In genomic region chr19:10574462-10574861, GRCh38 we compare ENCODE assay signal across 1 cellular context.
A peak's percentile ranks its signal among the peaks of the same experiment; 100 is the strongest.
TF ChIP-seq lines count a peak whose summit lies in the region.

No MANE protein-coding gene starts in this region.

TF ChIP-seq in HEK293, 187 proteins besides CTCF, POLR2A, EP300 and RAD21:
- peak; percentile 55 for TF ChIP-seq ZNF600 (tag by site-specific recombination; IDR thresholded peaks at IDR 0.05)
- TF ChIP-seq ZNF157 (tag by site-specific recombination; IDR thresholded peaks at IDR 0.05) = no peak
- no peak for TF ChIP-seq ZNF221 (tag by site-specific recombination; IDR thresholded peaks at IDR 0.05; ENCODE audit: borderline replicate concordance)
- no peak for TF ChIP-seq ZNF658 (tag by site-specific recombination; IDR thresholded peaks at IDR 0.05)
- peak; percentile 97 for TF ChIP-seq ZNF223 (tag by site-specific recombination; IDR thresholded peaks at IDR 0.05)
- TF ChIP-seq ZNF366 (tag by site-specific recombination; conservative IDR thresholded peaks at IDR 0.05) = 0 out of 2 replicates have a peak, but pooled peaks have one; percentile 14
TF ChIP-seq in HEK293: peak in this region for 3.
